16 cellular contexts compared by ENCODE assay signal in the genomic region with DNA sequence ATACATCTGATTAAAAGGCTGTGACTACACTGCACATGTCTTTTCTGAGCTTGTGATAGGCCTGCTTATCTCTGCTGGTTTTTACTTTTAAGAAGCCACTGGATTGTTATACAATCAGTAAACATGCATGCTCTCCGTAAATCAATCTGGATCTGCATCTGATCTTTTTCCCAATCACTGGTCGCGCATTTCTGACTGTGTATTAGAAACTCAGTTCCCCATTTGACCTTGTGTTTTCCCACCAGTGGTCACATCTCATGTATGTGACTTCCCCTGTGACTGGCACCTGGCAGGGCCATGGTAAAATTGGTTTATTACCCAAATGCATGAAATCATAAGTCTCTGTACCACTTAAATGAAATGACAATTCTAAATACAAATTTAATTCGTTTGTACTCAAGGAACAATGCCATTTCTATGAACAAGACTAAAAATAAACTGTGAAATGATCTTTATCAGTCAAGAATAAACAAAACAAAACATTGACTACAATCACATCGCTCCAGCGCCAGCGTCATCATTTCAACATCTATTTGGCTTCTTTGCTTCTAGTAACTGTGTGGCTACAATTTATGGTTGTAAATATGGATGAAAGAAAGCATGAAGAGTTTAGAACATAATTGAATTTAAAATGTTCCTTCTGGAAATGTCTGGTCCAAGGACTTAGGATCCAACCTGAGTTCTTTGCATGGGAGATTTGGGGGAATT.
DNase-seq lines count a peak whose midpoint lies in the region; ATAC-seq, FAIRE-seq and TF ChIP-seq lines count a peak whose summit lies in the region.
"Had no signal": no experiment of that assay in that cellular context is flagged by ENCODE, and none has a peak within 500 bp of the region (broad histone marks: within the 10 kb centered on the region; RNA-seq: fewer than 3 reads in every experiment).

No MANE protein-coding gene starts in this region.

- H4K20me1 ChIP-seq in PC-3 (ENCODE audit: low read length) (no peaks in the 10 kb centered on the region), HepG2 (ENCODE audit: insufficient read depth, low read length) (no peaks in the 10 kb centered on the region)

- no peak overlapping the region for H3K27ac Mint-ChIP-seq in activated naive CD4-positive, alpha-beta T cell treated with anti-CD3 and anti-CD28 coated beads for 36 hours
- H3K27ac Mint-ChIP-seq: natural killer cell treated with Interleukin-12 subunit alpha and Interleukin-12 subunit beta and Interleukin-15 and Interleukin-18, amount 100 ng/mL, for 72 hours had no signal

- H3K9ac ChIP-seq in PC-3 (ENCODE audit: low read length) (no peak overlapping the region; the same call in 1 of the 2 replicates), HepG2 (ENCODE audit: insufficient read depth, low read depth, low read length) (no peak overlapping the region)

- BruUV-seq in PC-3 (replicated peaks; lab: Mats Ljungman, UMichigan) (no TSS peak), HepG2 (replicated peaks; lab: Mats Ljungman, UMichigan) (no TSS peak)

- no peak for TF ChIP-seq RAD21 in HepG2 (CRISPR knock-in tag; IDR thresholded peaks at IDR 0.05)

- H3K9me3 Mint-ChIP-seq in activated naive CD4-positive, alpha-beta T cell treated with anti-CD3 and anti-CD28 coated beads for 36 hours: no peaks in the 10 kb centered on the region
- H3K9me3 Mint-ChIP-seq: natural killer cell treated with Interleukin-12 subunit alpha and Interleukin-12 subunit beta and Interleukin-15 and Interleukin-18, amount 100 ng/mL, for 72 hours had no signal

- H3K9me3 ChIP-seq in PC-3 (ENCODE audit: low read length) (no peaks in the 10 kb centered on the region), HepG2 (ENCODE audit: low read length) (no peaks in the 10 kb centered on the region)
- H3K9me3 ChIP-seq: vagina had no signal

- WGBS in HepG2 (ENCODE audit: low lambda C conversion rate): 65% methylated on average over 7 of the region's 7 CpGs

- H3K4me1 ChIP-seq in PC-3 (ENCODE audit: insufficient read depth, low read length) (peaks cover 64% of the 10 kb centered on the region), HepG2 (ENCODE audit: insufficient read depth, low read length) (no peaks in the 10 kb centered on the region)

- H3K27me3 ChIP-seq in PC-3 (ENCODE audit: low read length) (no peaks in the 10 kb centered on the region), HepG2 (ENCODE audit: control insufficient read depth in 1 of 2, insufficient read depth in 2 of 2, low read length in 2 of 2) (no peaks in the 10 kb centered on the region; a peak in 1 of 5 replicates)
- H3K27me3 ChIP-seq: vagina had no signal

- H3K36me3 Mint-ChIP-seq in activated naive CD4-positive, alpha-beta T cell treated with anti-CD3 and anti-CD28 coated beads for 36 hours (ENCODE audit: low read depth): no peaks in the 10 kb centered on the region
- H3K36me3 Mint-ChIP-seq: natural killer cell treated with Interleukin-12 subunit alpha and Interleukin-12 subunit beta and Interleukin-15 and Interleukin-18, amount 100 ng/mL, for 72 hours had no signal

- in situ Hi-C loops in HepG2 (cut with HindIII; ENCODE audit: extremely low pct_ligation_motif_present, low pct_unique_long_range_greater_than_20kb): no loop called here

- no peak overlapping the region for H2AFZ ChIP-seq in PC-3 (ENCODE audit: low read length)
- no peak overlapping the region for H2AFZ ChIP-seq in HepG2 (ENCODE audit: low read length)

- FAIRE-seq in HepG2 (lab: Jason Lieb, UNC): no peak
- FAIRE-seq: H54 had no signal

- peak overlapping the region; percentile 100 for H3K27ac ChIP-seq in PC-3 (ENCODE audit: low read length)
- H3K27ac ChIP-seq in HepG2 (ENCODE audit: extremely low read length, insufficient read depth, low read length): no peak overlapping the region
- H3K27ac ChIP-seq: SK-N-MC had no signal

- H3F3A ChIP-seq in PC-3 (ENCODE audit: low read length, unreplicated experiment): peaks cover 11% of the 10 kb centered on the region

- no peak for TF ChIP-seq POLR2A in HepG2 (IDR thresholded peaks at IDR 0.05; ENCODE audit: insufficient read depth in 1 of 2, low read depth in 2 of 2, low read length in 2 of 2)

- no peak overlapping the region for H3K4me3 Mint-ChIP-seq in activated naive CD4-positive, alpha-beta T cell treated with anti-CD3 and anti-CD28 coated beads for 36 hours
- H3K4me3 Mint-ChIP-seq: natural killer cell treated with Interleukin-12 subunit alpha and Interleukin-12 subunit beta and Interleukin-15 and Interleukin-18, amount 100 ng/mL, for 72 hours had no signal

- H3K79me2 ChIP-seq in PC-3 (ENCODE audit: low read length) (no peaks in the 10 kb centered on the region), HepG2 (ENCODE audit: insufficient read depth, low read length) (no peaks in the 10 kb centered on the region)

- H3K4me1 Mint-ChIP-seq in activated naive CD4-positive, alpha-beta T cell treated with anti-CD3 and anti-CD28 coated beads for 36 hours (ENCODE audit: low read depth): no peaks in the 10 kb centered on the region

- CTCF ChIA-PET in PC-3 (lab: Charles Lee) (no interaction called here), HepG2 (lab: Yijun Ruan, JAX; ENCODE audit: low intra/inter-chr PET ratio, low total read pairs) (no interaction called here)
- CTCF ChIA-PET in activated naive CD4-positive, alpha-beta T cell treated with anti-CD3 and anti-CD28 coated beads for 36 hours (lab: Charles Lee): no interaction called here

- POLR2A ChIA-PET in PC-3 (lab: Charles Lee; ENCODE audit: unreplicated experiment) (no interaction called here), HepG2 (lab: Yijun Ruan, JAX) (no interaction called here)

- intact Hi-C loops in PC-3 (cut with micrococcal nuclease): no loop called here
- intact Hi-C loops in sciatic nerve (cut with DNase I): loop anchor here (10.0 kb wide), 1 partner anchor 455 kb away; no protein-coding TSS in a partner anchor
- intact Hi-C loops in HepG2 (cut with micrococcal nuclease; ENCODE audit: unreplicated experiment): loop anchor here (10.0 kb wide), 1 partner anchor 155 kb away; no protein-coding TSS in a partner anchor
- intact Hi-C loops in activated naive CD4-positive, alpha-beta T cell treated with anti-CD3 and anti-CD28 coated beads for 36 hours (cut with micrococcal nuclease): no loop called here

- no peak for TF ChIP-seq CTCF in PC-3 (conservative IDR thresholded peaks at IDR 0.05; ENCODE audit: low read depth, low read length)
- no peak for TF ChIP-seq CTCF in HepG2 (CRISPR knock-in tag; IDR thresholded peaks at IDR 0.05)

- DNase-seq in CD1c-positive myeloid dendritic cell (ENCODE audit: extremely low spot score): peak; percentile 4
- no peak for DNase-seq in PC-3
- DNase-seq in fibroblast of peridontal ligament (ENCODE audit: extremely low read depth): peak; percentile 75
- DNase-seq in sciatic nerve (ENCODE audit: low spot score): no peak
- no peak for DNase-seq in GM19240 (ENCODE audit: insufficient read length, low spot score)
- no peak for DNase-seq in HepG2 (ENCODE audit: low spot score)
- DNase-seq in activated naive CD4-positive, alpha-beta T cell treated with anti-CD3 and anti-CD28 coated beads for 36 hours: no peak
- DNase-seq: amniotic stem cell, NCI-H2081, NCI-H524 had no signal

- H3K27me3 Mint-ChIP-seq in activated naive CD4-positive, alpha-beta T cell treated with anti-CD3 and anti-CD28 coated beads for 36 hours (ENCODE audit: low read depth): no peaks in the 10 kb centered on the region

- peak overlapping the region; percentile 79 for H3K4me2 ChIP-seq in PC-3 (ENCODE audit: low read length)
- H3K4me2 ChIP-seq in HepG2 (ENCODE audit: low read depth, low read length): no peak overlapping the region

- H3K4me3 ChIP-seq in PC-3 (ENCODE audit: low read length) (no peak overlapping the region), HepG2 (replicated peaks in 1 of 3; ENCODE audit: insufficient read depth in 1 of 3, low read depth in 2 of 3, low read length in 3 of 3) (no peak overlapping the region)
- H3K4me3 ChIP-seq: lung, SK-N-MC, vagina had no signal

- no peaks in the 10 kb centered on the region for H3K36me3 ChIP-seq in PC-3 (ENCODE audit: low read depth, low read length)
- no peaks in the 10 kb centered on the region for H3K36me3 ChIP-seq in HepG2 (replicated peaks in 1 of 2; ENCODE audit: control insufficient read depth in 1 of 2, insufficient read depth in 2 of 2, low read length in 2 of 2)
- H3K36me3 ChIP-seq: vagina had no signal

- TF ChIP-seq EP300 in HepG2 (IDR thresholded peaks at IDR 0.05; ENCODE audit: low read depth in 2 of 2, low read length in 2 of 2) (no peak), HepG2 (CRISPR knock-in tag; IDR thresholded peaks at IDR 0.05; ENCODE audit: borderline replicate concordance) (no peak)

- ATAC-seq in PC-3 (no peak), sciatic nerve (peak; percentile 50), HG03432 (IDR thresholded peaks at IDR 0.05; ENCODE audit: unreplicated experiment) (no peak), HepG2 (no peak)

- no peaks in the 10 kb centered on the region for H3K9me2 ChIP-seq in PC-3 (replicated peaks; ENCODE audit: low read length)

TF ChIP-seq in HepG2, 621 proteins besides CTCF, POLR2A, EP300 and RAD21:
- TF ChIP-seq ZNF260 (CRISPR knock-in tag; IDR thresholded peaks at IDR 0.05; ENCODE audit: borderline replicate concordance, low read depth) (no peak), ZNF546 (CRISPR knock-in tag; conservative IDR thresholded peaks at IDR 0.05) (no peak), HHEX (CRISPR knock-in tag; IDR thresholded peaks at IDR 0.05) (no peak), TBX3 (IDR thresholded peaks at IDR 0.05; ENCODE audit: borderline replicate concordance) (no peak), MTA1 (CRISPR knock-in tag; IDR thresholded peaks at IDR 0.05; ENCODE audit: borderline replicate concordance) (no peak), ATF3 (CRISPR knock-in tag; IDR thresholded peaks at IDR 0.05) (no peak), ZEB1 (IDR thresholded peaks at IDR 0.05; ENCODE audit: insufficient replicate concordance, low read depth) (no peak), ZNF30 (CRISPR knock-in tag; IDR thresholded peaks at IDR 0.05) (no peak), CREM (IDR thresholded peaks at IDR 0.05) (no peak), CREM (CRISPR knock-in tag; IDR thresholded peaks at IDR 0.05) (no peak), ZNF776 (CRISPR knock-in tag; IDR thresholded peaks at IDR 0.05) (no peak), TBL1XR1 (IDR thresholded peaks at IDR 0.05; ENCODE audit: borderline replicate concordance, low read length, partially characterized antibody) (no peak), SNRNP70 (IDR thresholded peaks at IDR 0.05; ENCODE audit: low read depth, low read length) (no peak), ZMYM2 (CRISPR knock-in tag; IDR thresholded peaks at IDR 0.05) (no peak), ERF (CRISPR knock-in tag; IDR thresholded peaks at IDR 0.05) (no peak), NR2F6 (IDR thresholded peaks at IDR 0.05) (no peak), NR2F6 (CRISPR knock-in tag; IDR thresholded peaks at IDR 0.05) (no peak), ZNF460 (CRISPR knock-in tag; IDR thresholded peaks at IDR 0.05; ENCODE audit: borderline replicate concordance) (no peak), ZNF775 (CRISPR knock-in tag; IDR thresholded peaks at IDR 0.05; ENCODE audit: borderline replicate concordance) (no peak)

Comparison
In these comparisons a context has a peak if more than half of its experiments do, and no peak if none do; other contexts are left out.
1. DNase-seq: peak in CD1c-positive myeloid dendritic cell (single experiment) and fibroblast of peridontal ligament (single experiment); none in PC-3 (single experiment), sciatic nerve (single experiment), GM19240 (single experiment), HepG2 (single experiment) and activated naive CD4-positive, alpha-beta T cell treated with anti-CD3 and anti-CD28 coated beads for 36 hours (single experiment).
2. intact Hi-C loops: an anchor here in sciatic nerve (10.0 kb wide) and HepG2 (10.0 kb wide); none called in PC-3 and activated naive CD4-positive, alpha-beta T cell treated with anti-CD3 and anti-CD28 coated beads for 36 hours.